ENCODE assay signal across 1 cellular context in genomic region chr2:105005170-105005569, GRCh38.
TF ChIP-seq lines count a peak whose summit lies in the region.

No MANE protein-coding gene starts in this region.

TF ChIP-seq in H1, 55 proteins besides CTCF, POLR2A, EP300 and RAD21:
- TF ChIP-seq TAF7 (optimal IDR thresholded peaks at IDR 0.05; ENCODE audit: borderline replicate concordance, low read depth, low read length) = no peak
- TF ChIP-seq RFX5 (IDR thresholded peaks at IDR 0.05; ENCODE audit: borderline replicate concordance, low read depth, low read length) = no peak
- no peak for TF ChIP-seq GTF2F1 (IDR thresholded peaks at IDR 0.05; ENCODE audit: borderline replicate concordance, low read depth, low read length)
- TF ChIP-seq CHD7 (IDR thresholded peaks at IDR 0.05; ENCODE audit: insufficient replicate concordance, low read length) = no peak
- TF ChIP-seq BRCA1 (IDR thresholded peaks at IDR 0.05; ENCODE audit: low read depth, low read length) = no peak
- TF ChIP-seq KDM5A (IDR thresholded peaks at IDR 0.05; ENCODE audit: low read length) = no peak
- TF ChIP-seq TCF12 (IDR thresholded peaks at IDR 0.05; ENCODE audit: low read depth, low read length) = 0 out of 2 replicates have a peak, but pooled peaks have one; percentile 60
- TF ChIP-seq EGR1 (IDR thresholded peaks at IDR 0.05; ENCODE audit: borderline replicate concordance, low read depth, low read length) = no peak
- no peak for TF ChIP-seq TEAD4 (IDR thresholded peaks at IDR 0.05; ENCODE audit: low read depth, low read length)
- no peak for TF ChIP-seq TAF1 (IDR thresholded peaks at IDR 0.05; ENCODE audit: low read depth, low read length)
- TF ChIP-seq KDM1A (IDR thresholded peaks at IDR 0.05; ENCODE audit: borderline replicate concordance, low read length) = no peak
- peak; percentile 46; the same call in 1 of the 2 replicates for TF ChIP-seq SP1 (IDR thresholded peaks at IDR 0.05; ENCODE audit: low read depth, low read length)
- no peak for TF ChIP-seq KDM4A (IDR thresholded peaks at IDR 0.05; ENCODE audit: low read depth, low read length, severe bottlenecking)
- no peak for TF ChIP-seq GABPA (IDR thresholded peaks at IDR 0.05; ENCODE audit: borderline replicate concordance, insufficient read depth, low read length)
- no peak for TF ChIP-seq ATF2 (IDR thresholded peaks at IDR 0.05; ENCODE audit: low read length)
- no peak for TF ChIP-seq SIN3A (conservative IDR thresholded peaks at IDR 0.05 in 1 of 2, IDR thresholded peaks at IDR 0.05 in 1 of 2; ENCODE audit: low read depth in 1 of 2, low read length in 2 of 2)
- no peak for TF ChIP-seq ATF3 (IDR thresholded peaks at IDR 0.05; ENCODE audit: insufficient read depth, low read depth, low read length)
